ENCODE assay signal across 1 cellular context in genomic region chr13:73481265-73481664, GRCh38.
TF ChIP-seq lines count a peak whose summit lies in the region.

No MANE protein-coding gene starts in this region.

TF ChIP-seq in GM23338, 12 proteins besides CTCF, POLR2A, EP300 and RAD21 (continued from another document):
- TF ChIP-seq, protein P1, sequence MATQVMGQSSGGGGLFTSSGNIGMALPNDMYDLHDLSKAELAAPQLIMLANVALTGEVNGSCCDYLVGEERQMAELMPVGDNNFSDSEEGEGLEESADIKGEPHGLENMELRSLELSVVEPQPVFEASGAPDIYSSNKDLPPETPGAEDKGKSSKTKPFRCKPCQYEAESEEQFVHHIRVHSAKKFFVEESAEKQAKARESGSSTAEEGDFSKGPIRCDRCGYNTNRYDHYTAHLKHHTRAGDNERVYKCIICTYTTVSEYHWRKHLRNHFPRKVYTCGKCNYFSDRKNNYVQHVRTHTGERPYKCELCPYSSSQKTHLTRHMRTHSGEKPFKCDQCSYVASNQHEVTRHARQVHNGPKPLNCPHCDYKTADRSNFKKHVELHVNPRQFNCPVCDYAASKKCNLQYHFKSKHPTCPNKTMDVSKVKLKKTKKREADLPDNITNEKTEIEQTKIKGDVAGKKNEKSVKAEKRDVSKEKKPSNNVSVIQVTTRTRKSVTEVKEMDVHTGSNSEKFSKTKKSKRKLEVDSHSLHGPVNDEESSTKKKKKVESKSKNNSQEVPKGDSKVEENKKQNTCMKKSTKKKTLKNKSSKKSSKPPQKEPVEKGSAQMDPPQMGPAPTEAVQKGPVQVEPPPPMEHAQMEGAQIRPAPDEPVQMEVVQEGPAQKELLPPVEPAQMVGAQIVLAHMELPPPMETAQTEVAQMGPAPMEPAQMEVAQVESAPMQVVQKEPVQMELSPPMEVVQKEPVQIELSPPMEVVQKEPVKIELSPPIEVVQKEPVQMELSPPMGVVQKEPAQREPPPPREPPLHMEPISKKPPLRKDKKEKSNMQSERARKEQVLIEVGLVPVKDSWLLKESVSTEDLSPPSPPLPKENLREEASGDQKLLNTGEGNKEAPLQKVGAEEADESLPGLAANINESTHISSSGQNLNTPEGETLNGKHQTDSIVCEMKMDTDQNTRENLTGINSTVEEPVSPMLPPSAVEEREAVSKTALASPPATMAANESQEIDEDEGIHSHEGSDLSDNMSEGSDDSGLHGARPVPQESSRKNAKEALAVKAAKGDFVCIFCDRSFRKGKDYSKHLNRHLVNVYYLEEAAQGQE (IDR thresholded peaks at IDR 0.05; ENCODE audit: unreplicated experiment) = no peak
- TF ChIP-seq, protein P2, sequence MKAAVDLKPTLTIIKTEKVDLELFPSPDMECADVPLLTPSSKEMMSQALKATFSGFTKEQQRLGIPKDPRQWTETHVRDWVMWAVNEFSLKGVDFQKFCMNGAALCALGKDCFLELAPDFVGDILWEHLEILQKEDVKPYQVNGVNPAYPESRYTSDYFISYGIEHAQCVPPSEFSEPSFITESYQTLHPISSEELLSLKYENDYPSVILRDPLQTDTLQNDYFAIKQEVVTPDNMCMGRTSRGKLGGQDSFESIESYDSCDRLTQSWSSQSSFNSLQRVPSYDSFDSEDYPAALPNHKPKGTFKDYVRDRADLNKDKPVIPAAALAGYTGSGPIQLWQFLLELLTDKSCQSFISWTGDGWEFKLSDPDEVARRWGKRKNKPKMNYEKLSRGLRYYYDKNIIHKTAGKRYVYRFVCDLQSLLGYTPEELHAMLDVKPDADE (IDR thresholded peaks at IDR 0.05) = no peak
